Comparison of ENCODE assay signal across 32 cellular contexts in the genomic region with DNA sequence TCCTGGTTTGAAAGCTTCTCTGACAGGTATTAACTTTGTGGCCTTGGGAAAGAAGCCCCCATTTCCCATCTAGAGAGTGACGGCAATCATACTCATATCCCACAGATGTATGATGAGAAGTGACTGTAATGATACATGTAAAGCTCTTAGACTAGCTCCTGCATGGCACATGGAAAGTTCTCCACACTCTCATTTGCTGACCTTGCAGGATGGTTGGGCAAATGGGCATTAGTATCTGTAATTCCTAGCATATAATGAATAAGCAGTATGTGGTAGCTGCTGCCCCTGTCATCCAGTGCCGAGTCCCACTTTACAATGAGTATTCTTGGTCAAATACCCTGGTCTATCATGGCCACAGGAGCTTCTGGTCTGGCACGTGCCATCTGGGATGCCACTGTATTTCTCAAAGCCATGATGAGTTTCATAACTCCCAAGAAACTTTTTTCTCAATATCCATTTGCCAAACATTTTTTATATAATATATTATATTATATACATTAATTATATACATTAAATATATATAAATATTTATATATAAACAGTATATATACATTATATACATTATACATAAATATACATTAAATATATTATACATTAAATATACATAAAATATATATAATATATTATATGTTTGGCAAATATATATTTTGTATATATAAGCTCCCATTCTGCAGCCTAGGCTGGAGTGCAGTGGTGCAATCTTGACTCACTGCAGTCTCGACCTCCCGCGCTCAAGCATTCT.
"Had no signal": no experiment of that assay in that cellular context is flagged by ENCODE, and none has a peak within 500 bp of the region (broad histone marks: within the 10 kb centered on the region; RNA-seq: fewer than 3 reads in every experiment).

No MANE protein-coding gene starts in this region.

- H3K4me3 ChIP-seq: ascending aorta, breast epithelium, cardiac muscle cell, colonic mucosa, esophagus squamous epithelium had no signal

- ATAC-seq: activated naive CD8-positive, alpha-beta T cell treated with anti-CD3 and anti-CD28 coated beads, Interleukin-2, amount 50 U/mL, for 24 hours; activated T-helper 17 cell treated with anti-CD3 and anti-CD28 coated beads, Interleukin-2, amount 50 U/mL, for 72 hours; T-helper 17 cell had no signal

- FAIRE-seq: endometrium, endothelial cell of umbilical vein had no signal

- H3K27ac ChIP-seq: ascending aorta, breast epithelium, cardiac muscle cell, colonic mucosa, epithelial cell of prostate, esophagus squamous epithelium had no signal

- H3K36me3 ChIP-seq: ascending aorta, breast epithelium, cardiac muscle cell, colonic mucosa, esophagus squamous epithelium had no signal

- H3K9me3 Mint-ChIP-seq: activated CD4-positive, alpha-beta memory T cell treated with anti-CD3 and anti-CD28 coated beads, Interleukin-2, amount 10 ng/mL, durations not matched to agents 7 days and 5 days; activated CD4-positive, alpha-beta T cell treated with anti-CD3 and anti-CD28 coated beads, Interleukin-2, amount 10 ng/mL, durations not matched to agents 7 days and 5 days; activated naive CD4-positive, alpha-beta T cell treated with anti-CD3 and anti-CD28 coated beads for 36 hours; activated naive CD4-positive, alpha-beta T cell treated with anti-CD3 and anti-CD28 coated beads, Interleukin-2, amount 50 U/mL, for 24 hours; activated naive CD8-positive, alpha-beta T cell treated with anti-CD3 and anti-CD28 coated beads for 36 hours; activated naive CD8-positive, alpha-beta T cell treated with anti-CD3 and anti-CD28 coated beads, Interleukin-2, amount 50 U/mL, for 24 hours; activated T-cell treated with anti-CD3 and anti-CD28 coated beads, Interleukin-2, amount 50 U/mL, for 24 hours; activated T-helper 17 cell treated with anti-CD3 and anti-CD28 coated beads, Interleukin-2, amount 50 U/mL, for 72 hours; T-helper 2 cell treated with Interferon-gamma antibody and Interleukin-4, amounts not matched to agents 5 μg/mL and 100 μg/mL, for 36 hours had no signal

- H3K27ac Mint-ChIP-seq: activated CD4-positive, alpha-beta memory T cell treated with anti-CD3 and anti-CD28 coated beads, Interleukin-2, amount 10 ng/mL, durations not matched to agents 7 days and 5 days; activated CD4-positive, alpha-beta T cell treated with anti-CD3 and anti-CD28 coated beads, Interleukin-2, amount 10 ng/mL, durations not matched to agents 7 days and 5 days; activated naive CD4-positive, alpha-beta T cell treated with anti-CD3 and anti-CD28 coated beads for 36 hours; activated naive CD4-positive, alpha-beta T cell treated with anti-CD3 and anti-CD28 coated beads, Interleukin-2, amount 50 U/mL, for 24 hours; activated naive CD8-positive, alpha-beta T cell treated with anti-CD3 and anti-CD28 coated beads for 36 hours; activated naive CD8-positive, alpha-beta T cell treated with anti-CD3 and anti-CD28 coated beads, Interleukin-2, amount 50 U/mL, for 24 hours; activated T-cell treated with anti-CD3 and anti-CD28 coated beads, Interleukin-2, amount 50 U/mL, for 24 hours; activated T-helper 17 cell treated with anti-CD3 and anti-CD28 coated beads, Interleukin-2, amount 50 U/mL, for 72 hours; T-helper 17 cell; T-helper 2 cell treated with Interferon-gamma antibody and Interleukin-4, amounts not matched to agents 5 μg/mL and 100 μg/mL, for 36 hours had no signal

- H3K9me3 ChIP-seq: ascending aorta, breast epithelium, colonic mucosa, esophagus squamous epithelium had no signal

- H3K4me3 Mint-ChIP-seq: activated CD4-positive, alpha-beta memory T cell treated with anti-CD3 and anti-CD28 coated beads, Interleukin-2, amount 10 ng/mL, durations not matched to agents 7 days and 5 days; activated CD4-positive, alpha-beta T cell treated with anti-CD3 and anti-CD28 coated beads, Interleukin-2, amount 10 ng/mL, durations not matched to agents 7 days and 5 days; activated naive CD4-positive, alpha-beta T cell treated with anti-CD3 and anti-CD28 coated beads for 36 hours; activated naive CD4-positive, alpha-beta T cell treated with anti-CD3 and anti-CD28 coated beads, Interleukin-2, amount 50 U/mL, for 24 hours; activated naive CD8-positive, alpha-beta T cell treated with anti-CD3 and anti-CD28 coated beads for 36 hours; activated naive CD8-positive, alpha-beta T cell treated with anti-CD3 and anti-CD28 coated beads, Interleukin-2, amount 50 U/mL, for 24 hours; activated T-cell treated with anti-CD3 and anti-CD28 coated beads, Interleukin-2, amount 50 U/mL, for 24 hours; activated T-helper 17 cell treated with anti-CD3 and anti-CD28 coated beads, Interleukin-2, amount 50 U/mL, for 72 hours; brain; T-helper 17 cell; T-helper 2 cell treated with Interferon-gamma antibody and Interleukin-4, amounts not matched to agents 5 μg/mL and 100 μg/mL, for 36 hours had no signal

- DNase-seq: activated CD4-positive, alpha-beta memory T cell treated with anti-CD3 and anti-CD28 coated beads, Interleukin-2, amount 10 ng/mL, durations not matched to agents 7 days and 5 days; activated CD4-positive, alpha-beta T cell treated with anti-CD3 and anti-CD28 coated beads for 1 hour; activated CD4-positive, alpha-beta T cell treated with anti-CD3 and anti-CD28 coated beads for 4 hours; activated CD4-positive, alpha-beta T cell treated with anti-CD3 and anti-CD28 coated beads, Interleukin-2, amount 10 ng/mL, durations not matched to agents 7 days and 5 days; activated CD4-positive, alpha-beta T cell treated with anti-CD3 and anti-CD28 coated beads, Interleukin-2, amount 50 U/mL, for 4 hours; activated CD8-positive, alpha-beta memory T cell treated with anti-CD3 and anti-CD28 coated beads, Interleukin-2, amount 50 U/mL, for 48 hours; activated effector memory CD4-positive, alpha-beta T cell treated with Interleukin-2 at 50 U/mL for 16 hours; activated naive CD4-positive, alpha-beta T cell treated with anti-CD3 and anti-CD28 coated beads for 36 hours; activated naive CD8-positive, alpha-beta T cell treated with anti-CD3 and anti-CD28 coated beads for 36 hours; activated naive CD8-positive, alpha-beta T cell treated with anti-CD3 and anti-CD28 coated beads, Interleukin-2, amount 50 U/mL, for 24 hours; activated T-cell treated with anti-CD3 and anti-CD28 coated beads for 4 hours; activated T-cell treated with anti-CD3 and anti-CD28 coated beads, Interleukin-2, amount 50 U/mL, for 24 hours; central memory CD4-positive, alpha-beta T cell; cerebellar nuclear complex; colonic mucosa; effector CD8-positive, alpha-beta T cell; esophagus squamous epithelium; foreskin melanocyte; head of caudate nucleus; T-helper 1 cell; T-helper 17 cell; T1000 had no signal

- H3K4me1 ChIP-seq: breast epithelium, colonic mucosa, esophagus squamous epithelium had no signal

- H3K27me3 ChIP-seq: ascending aorta, breast epithelium, cardiac muscle cell, colonic mucosa, esophagus squamous epithelium had no signal

- H3K4me1 Mint-ChIP-seq: activated CD4-positive, alpha-beta memory T cell treated with anti-CD3 and anti-CD28 coated beads, Interleukin-2, amount 10 ng/mL, durations not matched to agents 7 days and 5 days; activated CD4-positive, alpha-beta T cell treated with anti-CD3 and anti-CD28 coated beads, Interleukin-2, amount 10 ng/mL, durations not matched to agents 7 days and 5 days; activated naive CD4-positive, alpha-beta T cell treated with anti-CD3 and anti-CD28 coated beads, Interleukin-2, amount 50 U/mL, for 24 hours; activated naive CD8-positive, alpha-beta T cell treated with anti-CD3 and anti-CD28 coated beads for 36 hours; activated naive CD8-positive, alpha-beta T cell treated with anti-CD3 and anti-CD28 coated beads, Interleukin-2, amount 50 U/mL, for 24 hours; activated T-helper 17 cell treated with anti-CD3 and anti-CD28 coated beads, Interleukin-2, amount 50 U/mL, for 72 hours; T-helper 17 cell had no signal

- H3K27me3 Mint-ChIP-seq: activated CD4-positive, alpha-beta memory T cell treated with anti-CD3 and anti-CD28 coated beads, Interleukin-2, amount 10 ng/mL, durations not matched to agents 7 days and 5 days; activated CD4-positive, alpha-beta T cell treated with anti-CD3 and anti-CD28 coated beads, Interleukin-2, amount 10 ng/mL, durations not matched to agents 7 days and 5 days; activated naive CD4-positive, alpha-beta T cell treated with anti-CD3 and anti-CD28 coated beads, Interleukin-2, amount 50 U/mL, for 24 hours; activated naive CD8-positive, alpha-beta T cell treated with anti-CD3 and anti-CD28 coated beads for 36 hours; activated naive CD8-positive, alpha-beta T cell treated with anti-CD3 and anti-CD28 coated beads, Interleukin-2, amount 50 U/mL, for 24 hours; activated T-cell treated with anti-CD3 and anti-CD28 coated beads, Interleukin-2, amount 50 U/mL, for 24 hours; T-helper 17 cell had no signal

- H3K36me3 Mint-ChIP-seq: activated naive CD4-positive, alpha-beta T cell treated with anti-CD3 and anti-CD28 coated beads, Interleukin-2, amount 50 U/mL, for 24 hours; activated naive CD8-positive, alpha-beta T cell treated with anti-CD3 and anti-CD28 coated beads for 36 hours; brain had no signal
